In genomic region chr7:43646603-43647313, GRCh38 we compare ENCODE assay signal across 9 cellular contexts.
DNase-seq lines count a peak whose midpoint lies in the region; ATAC-seq and TF ChIP-seq lines count a peak whose summit lies in the region.
"Had no signal": no experiment of that assay in that cellular context is flagged by ENCODE, and none has a peak within 500 bp of the region (broad histone marks: within the 10 kb centered on the region; RNA-seq: fewer than 3 reads in every experiment).

No MANE protein-coding gene starts in this region.

- no peaks in the 10 kb centered on the region for H3K9me3 ChIP-seq in gastroesophageal sphincter

- H3K27ac ChIP-seq in gastroesophageal sphincter: peak overlapping the region; percentile 91 to 98 (median 94)
- H3K27ac ChIP-seq: SK-N-MC had no signal

- H3K27me3 Mint-ChIP-seq in T-cell: no peaks in the 10 kb centered on the region

- peaks cover 40 to 68% (median 54%) of the 10 kb centered on the region in 3 donors for H3K4me1 ChIP-seq in gastroesophageal sphincter

- H3K4me1 Mint-ChIP-seq in T-cell: peaks cover 97 to 99% (median 97%) of the 10 kb centered on the region in 3 donors

- DNase-seq in T-cell (no peak), retina (peak; percentile 38), germinal center (ENCODE audit: low spot score) (no peak)
- DNase-seq in stimulated activated CD4-positive, alpha-beta T cell treated with anti-CD3 and anti-CD28 coated beads, Interleukin-1b, Interleukin-23, amount 100 ng/mL, for 48 hours: no peak

- 6 to 10% methylated on average over 5 to 8 of the region's 8 CpGs for WGBS in gastroesophageal sphincter (ENCODE audit: low coverage in 1 of 2), 2 donors

- peak overlapping the region; percentile 64 to 78 (median 69) for H3K4me3 Mint-ChIP-seq in T-cell

- H3K36me3 ChIP-seq in gastroesophageal sphincter: peaks cover 0 to 30% of the 10 kb centered on the region in 2 donors

- H3K36me3 Mint-ChIP-seq in T-cell: peaks cover 40% of the 10 kb centered on the region

- H3K9me3 Mint-ChIP-seq in T-cell: no peaks in the 10 kb centered on the region

- TF ChIP-seq EP300 in gastroesophageal sphincter (IDR thresholded peaks at IDR 0.05): no peak

- TF ChIP-seq POLR2A in gastroesophageal sphincter (IDR thresholded peaks at IDR 0.05): no peak

- POLR2A ChIA-PET in T-cell (lab: Charles Lee): interaction anchor here in 1 of 2 donors (0.6 kb wide), 1 partner anchor 13 kb away, joined by 3 read pairs; no protein-coding TSS in a partner anchor

- no peaks in the 10 kb centered on the region for H3K27me3 ChIP-seq in gastroesophageal sphincter

- H3K4me3 ChIP-seq in GM12875 (ENCODE audit: low read depth, low read length): peak overlapping the region; percentile 13
- H3K4me3 ChIP-seq in gastroesophageal sphincter: peak overlapping the region in 1 of 2 donors; percentile 11
- H3K4me3 ChIP-seq: SK-N-MC had no signal

- ATAC-seq in T-cell (replicated peaks in 1 of 4) (no peak), gastroesophageal sphincter (no peak), GM21381 (IDR thresholded peaks at IDR 0.05; ENCODE audit: unreplicated experiment) (no peak), HG02973 (IDR thresholded peaks at IDR 0.05; ENCODE audit: unreplicated experiment) (no peak)

- peak overlapping the region; percentile 99 to 100 for H3K27ac Mint-ChIP-seq in T-cell

- CTCF ChIA-PET in T-cell (lab: Charles Lee): interaction anchor here in 1 of 2 donors (0.8 to 4.3 kb wide), 3 partner anchors 53 to 64 kb away, joined by 3 to 54 read pairs (median 8); partner anchors contain the start of gene STK17A

- TF ChIP-seq CTCF in GM12875 (IDR thresholded peaks at IDR 0.05; ENCODE audit: borderline replicate concordance, insufficient read depth, low read depth, low read length) (no peak), gastroesophageal sphincter (IDR thresholded peaks at IDR 0.05) (no peak)
